Comparison of ENCODE assay signal across 9 cellular contexts in genomic region chr4:8241895-8242696, GRCh38. TPM values are rescaled to one million over a fixed set of nuclear protein-coding genes. Genes with fewer than 3 reads are reported as not detected.
DNase-seq lines count a peak whose midpoint lies in the region; ATAC-seq and TF ChIP-seq lines count a peak whose summit lies in the region.
"Had no signal": no experiment of that assay in that cellular context is flagged by ENCODE, and none has a peak within 500 bp of the region (broad histone marks: within the 10 kb centered on the region; RNA-seq: fewer than 3 reads in every experiment).

No MANE protein-coding gene starts in this region.

- H2AFZ ChIP-seq in Karpas-422 (ENCODE audit: low read length), result no peak overlapping the region

- intact Hi-C loops in Right ventricle myocardium superior (cut with DNase I), result loop anchor here (2.0 kb wide), 1 partner anchor 169 kb away; no protein-coding TSS in a partner anchor

- H3K4me1 ChIP-seq in Karpas-422 (ENCODE audit: low read length) (peaks cover 10% of the 10 kb centered on the region), upper lobe of left lung (peaks cover 9 to 25% (median 23%) of the 10 kb centered on the region in 4 donors)

- H3K4me1 Mint-ChIP-seq in progenitor cell of endocrine pancreas (ENCODE audit: low read depth), result peaks cover 6% of the 10 kb centered on the region

- no peak overlapping the region for H3K4me3 Mint-ChIP-seq in progenitor cell of endocrine pancreas (ENCODE audit: low read depth)
- H3K4me3 Mint-ChIP-seq: activated naive CD8-positive, alpha-beta T cell had no signal

- TF ChIP-seq POLR2A in upper lobe of left lung (IDR thresholded peaks at IDR 0.05), result no peak

- H3K4me3 ChIP-seq in Karpas-422 (ENCODE audit: low read length), result no peak overlapping the region
- no peak overlapping the region for H3K4me3 ChIP-seq in upper lobe of left lung

- H3K4me2 ChIP-seq in Karpas-422 (ENCODE audit: low read depth, low read length, poor library complexity, severe bottlenecking), result no peak overlapping the region

- no peak overlapping the region for H3K9ac ChIP-seq in Karpas-422 (ENCODE audit: low read length)

- H3K27me3 Mint-ChIP-seq in progenitor cell of endocrine pancreas, result peaks cover 4% of the 10 kb centered on the region
- H3K27me3 Mint-ChIP-seq: activated naive CD8-positive, alpha-beta T cell had no signal

- no peaks in the 10 kb centered on the region for H3K79me2 ChIP-seq in Karpas-422 (ENCODE audit: low read length)

- TF ChIP-seq CTCF in progenitor cell of endocrine pancreas (IDR thresholded peaks at IDR 0.05; ENCODE audit: unreplicated experiment), result peak; percentile 97
- peak; percentile 90 to 96 (median 94) for TF ChIP-seq CTCF in upper lobe of left lung (IDR thresholded peaks at IDR 0.05)

- H3K27ac Mint-ChIP-seq in progenitor cell of endocrine pancreas, result no peak overlapping the region
- H3K27ac Mint-ChIP-seq: activated naive CD8-positive, alpha-beta T cell had no signal

- peak; percentile 65 for ATAC-seq in GM21360 (IDR thresholded peaks at IDR 0.05; ENCODE audit: unreplicated experiment)
- ATAC-seq in Right ventricle myocardium superior (ENCODE audit: poor library complexity), result peak; percentile 90
- ATAC-seq in upper lobe of left lung (ENCODE audit: low FRiP score in 2 of 2), result peak; percentile 77 to 88

- no peaks in the 10 kb centered on the region for H3K36me3 ChIP-seq in Karpas-422 (ENCODE audit: insufficient read depth, low read length)
- peaks cover 0 to 42% (median 30%) of the 10 kb centered on the region in 4 donors for H3K36me3 ChIP-seq in upper lobe of left lung

- H3K27me3 ChIP-seq in Karpas-422 (ENCODE audit: low read length) (no peaks in the 10 kb centered on the region), upper lobe of left lung (no peaks in the 10 kb centered on the region)

- WGBS in upper lobe of left lung, 2 donors, result 46 to 69% methylated on average over 6 to 24 of the region's 29 CpGs

- TF ChIP-seq EP300 in upper lobe of left lung (IDR thresholded peaks at IDR 0.05), result no peak

- no peaks in the 10 kb centered on the region for H3K9me2 ChIP-seq in Karpas-422 (replicated peaks; ENCODE audit: insufficient read depth, low read length)

- DNase-seq in COLO829 (ENCODE audit: low spot score), result peak; percentile 75
- peak; percentile 90 for DNase-seq in Karpas-422
- DNase-seq in SK-N-DZ (ENCODE audit: low spot score), result peak; percentile 89
- peak; percentile 82 for DNase-seq in activated naive CD4-positive, alpha-beta T cell treated with anti-CD3 and anti-CD28 coated beads, Interleukin-2, amount 50 U/mL, for 16 hours
- peak; percentile 93 for DNase-seq in Right ventricle myocardium superior
- peak; percentile 96 for DNase-seq in progenitor cell of endocrine pancreas (ENCODE audit: low spot score, unreplicated experiment)
- DNase-seq in upper lobe of left lung, result peak; percentile 82 to 95

- no peak overlapping the region for H3K27ac ChIP-seq in Karpas-422 (ENCODE audit: low read length)
- peak overlapping the region in 2 of 4 donors; percentile 16 to 32 for H3K27ac ChIP-seq in upper lobe of left lung

- H4K20me1 ChIP-seq in Karpas-422 (ENCODE audit: insufficient read depth, low read depth, low read length), result no peaks in the 10 kb centered on the region

- H3K36me3 Mint-ChIP-seq in progenitor cell of endocrine pancreas (ENCODE audit: insufficient read depth), result no peaks in the 10 kb centered on the region

- H3K9me3 Mint-ChIP-seq in progenitor cell of endocrine pancreas (ENCODE audit: low read depth), result no peaks in the 10 kb centered on the region

- H3K9me3 ChIP-seq in Karpas-422 (ENCODE audit: low read length) (no peaks in the 10 kb centered on the region), upper lobe of left lung (no peaks in the 10 kb centered on the region)

RNA-seq across cellular contexts. Expression of gene HTRA3, which starts 27.5 kb away (rescaled TPM):
- total RNA-seq in Karpas-422 (2014; rRNA removed; shearing (Covaris generic); ENCODE audit: low replicate concordance), result not detected in 2 replicates
- 4.2 and 4.8 TPM in 2 replicates for polyA plus RNA-seq in SK-N-DZ (2014; cell fraction: cytosol; rRNA removed)
- 2.0 and 3.1 TPM in 2 replicates for polyA plus RNA-seq in SK-N-DZ (2014; cell fraction: nucleus; rRNA removed)
- total RNA-seq in Right ventricle myocardium superior (123 TPM), progenitor cell of endocrine pancreas (0.69 and 0.86 TPM in 2 replicates), upper lobe of left lung (10 to 100 TPM in 5 of 6 donors, 1 to 10 TPM in 1; 5.2 to 51.1 (median 19.7) TPM)

RNA-seq across cellular contexts. Expression of gene SH3TC1, which starts 43.0 kb away (rescaled TPM):
- total RNA-seq in Karpas-422 (2014; rRNA removed; shearing (Covaris generic); ENCODE audit: low replicate concordance), result 1.7 and 6.9 TPM in 2 replicates
- 0.26 and 1.7 TPM in 2 replicates for polyA plus RNA-seq in SK-N-DZ (2014; cell fraction: cytosol; rRNA removed)
- 0.84 and 3.0 TPM in 2 replicates for polyA plus RNA-seq in SK-N-DZ (2014; cell fraction: nucleus; rRNA removed)
- total RNA-seq in Right ventricle myocardium superior, result 8.2 TPM
- total RNA-seq in progenitor cell of endocrine pancreas, result 11.2 and 12.5 TPM in 2 replicates
- 100 to 1,000 TPM in 2 of 6 donors, 10 to 100 TPM in 4; 34.1 to 193 (median 81.4) TPM for total RNA-seq in upper lobe of left lung
